In the genomic region with DNA sequence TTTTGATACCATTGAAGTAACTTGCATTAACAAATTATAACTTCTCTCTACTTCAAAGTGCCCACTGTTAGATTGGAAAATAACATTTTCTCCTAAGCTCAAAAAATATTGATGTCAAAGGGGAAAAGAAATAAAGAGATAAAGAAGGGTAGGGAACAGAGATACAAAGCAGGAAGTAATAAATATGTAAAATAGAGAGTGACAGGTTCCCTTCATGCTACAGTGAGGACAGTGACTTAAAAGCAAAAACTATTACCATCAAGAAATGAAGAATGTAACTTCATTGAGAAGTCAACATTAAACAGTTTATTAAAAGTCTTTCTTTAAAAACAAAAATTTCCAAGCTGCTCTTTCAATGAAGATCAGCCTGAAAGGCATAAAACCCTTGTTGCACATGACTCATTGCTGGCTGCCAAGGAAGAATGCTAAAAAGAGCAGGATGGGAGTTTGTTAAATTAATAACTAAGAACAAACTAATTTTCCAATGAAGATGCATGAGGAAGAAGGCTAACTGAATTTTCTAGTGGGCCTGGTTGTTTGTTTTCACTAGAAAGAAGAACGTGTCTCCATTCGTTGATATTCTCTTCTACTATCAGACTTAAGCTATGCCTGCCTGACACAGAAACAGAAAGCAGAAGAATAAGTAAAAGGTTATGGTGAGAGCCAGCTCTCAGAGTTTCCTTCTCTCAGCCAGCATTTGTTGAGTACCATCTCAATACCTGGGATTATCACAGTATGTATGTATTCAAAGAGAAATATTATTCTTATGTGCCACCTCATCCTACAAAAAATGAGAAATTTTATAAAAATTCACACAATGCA, we compare ENCODE assay signal across 11 cellular contexts.
A peak's percentile ranks its signal among the peaks of the same experiment; 100 is the strongest.
DNase-seq lines count a peak whose midpoint lies in the region; ATAC-seq and TF ChIP-seq lines count a peak whose summit lies in the region.
"Had no signal": no experiment of that assay in that cellular context is flagged by ENCODE, and none has a peak within 500 bp of the region (broad histone marks: within the 10 kb centered on the region; RNA-seq: fewer than 3 reads in every experiment).

No MANE protein-coding gene starts in this region.

- no peaks in the 10 kb centered on the region for H3K36me3 Mint-ChIP-seq in CD4-positive, alpha-beta T cell (ENCODE audit: low read depth)

- H3K27me3 Mint-ChIP-seq in CD4-positive, alpha-beta T cell: peaks cover 7% of the 10 kb centered on the region

- TF ChIP-seq POLR2A in GM18505 (IDR thresholded peaks at IDR 0.05; ENCODE audit: borderline replicate concordance, extremely low read depth, insufficient read depth, insufficient read length): no peak

- no peak overlapping the region for H3K4me3 ChIP-seq in fibroblast of mammary gland (ENCODE audit: control insufficient read depth, low read depth, low read length)

- POLR2A ChIA-PET in CD4-positive, alpha-beta T cell (lab: Charles Lee): no interaction called here

- peak; percentile 86 for ATAC-seq in GM18505 (IDR thresholded peaks at IDR 0.05; ENCODE audit: unreplicated experiment)
- ATAC-seq in GM21576 (IDR thresholded peaks at IDR 0.05; ENCODE audit: unreplicated experiment): peak; percentile 85
- ATAC-seq in HG03378 (IDR thresholded peaks at IDR 0.05; ENCODE audit: unreplicated experiment): peak; percentile 76
- ATAC-seq in CD4-positive, alpha-beta T cell (ENCODE audit: poor library complexity): no peak

- CTCF ChIA-PET in CD4-positive, alpha-beta T cell (lab: Charles Lee): no interaction called here

- peak; percentile 48 for DNase-seq in fibroblast of mammary gland (ENCODE audit: low read depth)
- DNase-seq in DMS 273 (lab: John Stamatoyannopoulos, UW; ENCODE audit: unreplicated experiment): no peak
- no peak for DNase-seq in NCI-H345 (lab: John Stamatoyannopoulos, UW)
- DNase-seq in CD4-positive, alpha-beta T cell: no peak
- no peak for DNase-seq in activated gamma-delta T cell treated with Interleukin-2 at 50 U/mL for 16 hours
- DNase-seq: activated naive CD4-positive, alpha-beta T cell treated with anti-CD3 and anti-CD28 coated beads, Interleukin-2, amount 50 U/mL, for 16 hours; DMS53; NCI-H526 treated with DMSO at 0.1 percent for 48 hours had no signal

- H3K4me3 Mint-ChIP-seq in CD4-positive, alpha-beta T cell: no peak overlapping the region

- H3K9me3 ChIP-seq in CD4-positive, alpha-beta T cell (ENCODE audit: control insufficient read depth, low read length): no peaks in the 10 kb centered on the region

- intact Hi-C loops in CD4-positive, alpha-beta T cell (cut with DNase I, micrococcal nuclease): no loop called here

- H3K4me1 Mint-ChIP-seq in CD4-positive, alpha-beta T cell (ENCODE audit: low read depth): no peaks in the 10 kb centered on the region

- peaks cover 3% of the 10 kb centered on the region for H3K27me3 ChIP-seq in CD4-positive, alpha-beta T cell (ENCODE audit: control insufficient read depth, insufficient read depth, low read length)

- no peaks in the 10 kb centered on the region for H3K9me3 Mint-ChIP-seq in CD4-positive, alpha-beta T cell

- H3K27ac Mint-ChIP-seq in CD4-positive, alpha-beta T cell: no peak overlapping the region

- no peak for TF ChIP-seq CTCF in fibroblast of mammary gland (conservative IDR thresholded peaks at IDR 0.05; ENCODE audit: control insufficient read depth, insufficient read depth, low read depth, low read length)
- TF ChIP-seq CTCF in CD4-positive, alpha-beta T cell (IDR thresholded peaks at IDR 0.05): no peak

- H3K27ac ChIP-seq in CD4-positive, alpha-beta T cell (ENCODE audit: low read depth, low read length): no peak overlapping the region
